Comparison of ENCODE assay signal across 1 cellular context in the genomic region with DNA sequence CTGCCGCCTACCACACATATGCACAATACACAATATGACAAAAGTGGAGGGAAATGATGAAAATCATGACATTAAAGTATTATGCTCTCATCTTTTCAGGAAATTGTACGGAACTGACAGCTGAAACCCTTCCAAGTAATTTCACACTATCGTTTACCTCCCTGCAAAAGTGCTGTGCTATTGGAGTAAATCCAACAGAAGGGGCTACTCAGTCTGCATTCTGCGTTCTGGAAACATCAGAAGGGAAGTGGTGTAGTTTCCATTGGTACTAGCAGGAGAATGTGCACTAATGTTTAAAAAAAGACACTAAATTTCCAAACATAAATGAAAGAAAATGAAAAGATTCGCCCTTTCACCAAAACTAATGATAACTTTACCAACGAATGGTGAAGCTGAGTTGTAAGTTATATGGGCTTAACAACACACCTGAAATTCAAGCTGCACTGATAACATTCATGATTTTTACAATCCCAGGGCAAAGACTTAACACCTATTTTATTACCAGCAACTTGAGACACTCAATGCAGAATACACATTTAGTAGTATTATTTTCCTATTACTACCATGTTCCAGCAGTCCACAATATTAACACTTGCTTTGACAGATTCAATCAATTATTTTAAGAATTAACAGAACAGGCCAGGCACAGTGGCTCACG.
TF ChIP-seq lines count a peak whose summit lies in the region.

No MANE protein-coding gene starts in this region.

TF ChIP-seq in HEK293, 187 proteins besides CTCF, POLR2A, EP300 and RAD21:
- TF ChIP-seq, protein P1, sequence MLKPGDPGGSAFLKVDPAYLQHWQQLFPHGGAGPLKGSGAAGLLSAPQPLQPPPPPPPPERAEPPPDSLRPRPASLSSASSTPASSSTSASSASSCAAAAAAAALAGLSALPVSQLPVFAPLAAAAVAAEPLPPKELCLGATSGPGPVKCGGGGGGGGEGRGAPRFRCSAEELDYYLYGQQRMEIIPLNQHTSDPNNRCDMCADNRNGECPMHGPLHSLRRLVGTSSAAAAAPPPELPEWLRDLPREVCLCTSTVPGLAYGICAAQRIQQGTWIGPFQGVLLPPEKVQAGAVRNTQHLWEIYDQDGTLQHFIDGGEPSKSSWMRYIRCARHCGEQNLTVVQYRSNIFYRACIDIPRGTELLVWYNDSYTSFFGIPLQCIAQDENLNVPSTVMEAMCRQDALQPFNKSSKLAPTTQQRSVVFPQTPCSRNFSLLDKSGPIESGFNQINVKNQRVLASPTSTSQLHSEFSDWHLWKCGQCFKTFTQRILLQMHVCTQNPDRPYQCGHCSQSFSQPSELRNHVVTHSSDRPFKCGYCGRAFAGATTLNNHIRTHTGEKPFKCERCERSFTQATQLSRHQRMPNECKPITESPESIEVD (tag by site-specific recombination; IDR thresholded peaks at IDR 0.05), result peak; percentile 55; the same call in 1 of the 2 replicates
- 0 out of 2 replicates have a peak, but pooled peaks have one; percentile 18 for TF ChIP-seq ZXDB (tag by site-specific recombination; IDR thresholded peaks at IDR 0.05)
- TF ChIP-seq, protein P2, sequence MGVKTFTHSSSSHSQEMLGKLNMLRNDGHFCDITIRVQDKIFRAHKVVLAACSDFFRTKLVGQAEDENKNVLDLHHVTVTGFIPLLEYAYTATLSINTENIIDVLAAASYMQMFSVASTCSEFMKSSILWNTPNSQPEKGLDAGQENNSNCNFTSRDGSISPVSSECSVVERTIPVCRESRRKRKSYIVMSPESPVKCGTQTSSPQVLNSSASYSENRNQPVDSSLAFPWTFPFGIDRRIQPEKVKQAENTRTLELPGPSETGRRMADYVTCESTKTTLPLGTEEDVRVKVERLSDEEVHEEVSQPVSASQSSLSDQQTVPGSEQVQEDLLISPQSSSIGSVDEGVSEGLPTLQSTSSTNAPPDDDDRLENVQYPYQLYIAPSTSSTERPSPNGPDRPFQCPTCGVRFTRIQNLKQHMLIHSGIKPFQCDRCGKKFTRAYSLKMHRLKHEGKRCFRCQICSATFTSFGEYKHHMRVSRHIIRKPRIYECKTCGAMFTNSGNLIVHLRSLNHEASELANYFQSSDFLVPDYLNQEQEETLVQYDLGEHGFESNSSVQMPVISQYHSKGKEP (tag by site-specific recombination; IDR thresholded peaks at IDR 0.05), result 0 out of 2 replicates have a peak, but pooled peaks have one; percentile 10
- TF ChIP-seq ZBTB21 (tag by site-specific recombination; IDR thresholded peaks at IDR 0.05), result no peak
- no peak for TF ChIP-seq RBAK (tag by site-specific recombination; IDR thresholded peaks at IDR 0.05)
- no peak for TF ChIP-seq KLF9 (tag by site-specific recombination; IDR thresholded peaks at IDR 0.05; ENCODE audit: low read depth)
- TF ChIP-seq OSR2 (tag by site-specific recombination; IDR thresholded peaks at IDR 0.05), result 0 out of 2 replicates have a peak, but pooled peaks have one; percentile 22
- 0 out of 2 replicates have a peak, but pooled peaks have one; percentile 9 for TF ChIP-seq ZNF549 (tag by site-specific recombination; IDR thresholded peaks at IDR 0.05)
- TF ChIP-seq MZF1 (tag by site-specific recombination; IDR thresholded peaks at IDR 0.05; ENCODE audit: borderline replicate concordance), result peak; percentile 53; the same call in 1 of the 2 replicates
